In the genomic region with DNA sequence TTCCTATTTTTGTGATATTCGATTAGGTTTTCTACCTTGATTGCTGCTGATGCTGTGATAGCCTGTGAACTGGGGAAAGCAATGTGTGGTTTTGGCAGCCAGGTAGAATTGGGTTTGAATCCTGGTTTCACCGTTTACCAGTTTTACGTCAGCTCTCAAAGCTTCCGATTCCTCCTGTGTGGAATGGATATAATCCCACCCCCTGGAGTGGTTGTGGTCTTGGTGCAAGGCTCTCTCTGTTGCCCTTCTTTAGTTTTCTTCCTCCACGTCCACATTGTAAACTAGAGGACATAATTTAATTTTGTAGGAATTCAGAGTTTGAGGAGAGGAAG, we compare ENCODE assay signal across 2 cellular contexts.
TF ChIP-seq lines count a peak whose summit lies in the region.

No MANE protein-coding gene starts in this region.

TF ChIP-seq in WTC11, 78 proteins besides CTCF, POLR2A, EP300 and RAD21:
- TF ChIP-seq ZNF121 (CRISPR knock-in tag; IDR thresholded peaks at IDR 0.05) (no peak), PRDM15 (CRISPR knock-in tag; IDR thresholded peaks at IDR 0.05) (peak; percentile 71; the same call in 1 of the 2 replicates), ZNF423 (CRISPR knock-in tag; IDR thresholded peaks at IDR 0.05) (peak; percentile 26; the same call in 1 of the 2 replicates)

TF ChIP-seq in HepG2, 621 proteins besides CTCF, POLR2A, EP300 and RAD21:
- TF ChIP-seq FOXK1 (CRISPR knock-in tag; IDR thresholded peaks at IDR 0.05; ENCODE audit: borderline replicate concordance, low read depth) (no peak), ZNF605 (CRISPR knock-in tag; IDR thresholded peaks at IDR 0.05) (no peak), ZNF280D (CRISPR knock-in tag; IDR thresholded peaks at IDR 0.05) (no peak)
